Comparison of ENCODE assay signal across 8 cellular contexts in genomic region chr12:12704593-12705230, GRCh38. TPM values are rescaled to one million over a fixed set of nuclear protein-coding genes. Genes with fewer than 3 reads are reported as not detected.
DNase-seq lines count a peak whose midpoint lies in the region; ATAC-seq, FAIRE-seq and TF ChIP-seq lines count a peak whose summit lies in the region.

No MANE protein-coding gene starts in this region.

- H3K27me3 ChIP-seq in MG63 (no peaks in the 10 kb centered on the region), thoracic aorta (replicated peaks; ENCODE audit: insufficient read depth) (no peaks in the 10 kb centered on the region)

- no peaks in the 10 kb centered on the region for H3K36me3 ChIP-seq in MG63
- no peaks in the 10 kb centered on the region for H3K36me3 ChIP-seq in thoracic aorta

- ATAC-seq in GM21619 (IDR thresholded peaks at IDR 0.05; ENCODE audit: unreplicated experiment) (peak; percentile 84), thoracic aorta (ENCODE audit: insufficient number of reproducible peaks, low FRiP score, low read depth) (peak; percentile 99)

- DNase-seq in NCI-H524 (lab: John Stamatoyannopoulos, UW) (peak; percentile 84 to 91), NCI-H524 treated with DMSO at 0.1 percent for 48 hours (lab: John Stamatoyannopoulos, UW) (no peak), MG63 (peak; percentile 56), RCC 7860 (ENCODE audit: low spot score) (peak; percentile 88), cerebellar cortex (ENCODE audit: low spot score) (peak; percentile 95), kidney tubule cell (ENCODE audit: low spot score) (peak; percentile 93), thoracic aorta (ENCODE audit: low spot score) (no peak)

- H3K4me1 ChIP-seq in thoracic aorta (ENCODE audit: control insufficient read depth in 1 of 2, low read depth in 2 of 2): peaks cover 4 to 5% of the 10 kb centered on the region in 2 donors

- H3K9me3 ChIP-seq in MG63 (no peaks in the 10 kb centered on the region), thoracic aorta (no peaks in the 10 kb centered on the region)

- FAIRE-seq in RCC 7860 (lab: Jason Lieb, UNC): peak; percentile 80

- H3K4me3 ChIP-seq in MG63: no peak overlapping the region
- no peak overlapping the region for H3K4me3 ChIP-seq in thoracic aorta

- no peak overlapping the region for H3K27ac ChIP-seq in thoracic aorta

- TF ChIP-seq CTCF in thoracic aorta (IDR thresholded peaks at IDR 0.05): peak; percentile 82

RNA-seq across cellular contexts. Expression of gene GPR19, which starts 8.7 kb away (rescaled TPM):
- total RNA-seq in MG63 (2014; rRNA removed; shearing (Covaris generic); ENCODE audit: low replicate concordance): 0.59 TPM in 1 of 2 replicates, not detected in the other
- total RNA-seq in thoracic aorta: under 1 TPM in 1 of 2 donors, not detected in 1; 0.35 TPM

RNA-seq across cellular contexts. Expression of gene CDKN1B, which starts 12.5 kb away (rescaled TPM):
- 35.1 and 57.9 TPM in 2 replicates for total RNA-seq in MG63 (2014; rRNA removed; shearing (Covaris generic); ENCODE audit: low replicate concordance)
- 10 to 100 TPM; 61.9 to 63.5 TPM for total RNA-seq in thoracic aorta

Comparison
In these comparisons a context has a peak if more than half of its experiments do, and no peak if none do; other contexts are left out.
1. DNase-seq: peak in NCI-H524 (2 of 2), MG63 (single experiment), RCC 7860 (single experiment), cerebellar cortex (single experiment) and kidney tubule cell (single experiment); none in NCI-H524 treated with DMSO at 0.1 percent for 48 hours (single experiment) and thoracic aorta (single experiment).